1 cellular context compared by ENCODE assay signal in genomic region chr2:54534625-54535024, GRCh38.
TF ChIP-seq lines count a peak whose summit lies in the region.

No MANE protein-coding gene starts in this region.

TF ChIP-seq in A549, 52 proteins besides CTCF, POLR2A, EP300 and RAD21:
- TF ChIP-seq HOXB5 (CRISPR knock-in tag; IDR thresholded peaks at IDR 0.05): no peak
- TF ChIP-seq CBX2 (IDR thresholded peaks at IDR 0.05; ENCODE audit: borderline replicate concordance, low read depth): no peak
- no peak for TF ChIP-seq TP53 (CRISPR knock-in tag; IDR thresholded peaks at IDR 0.05)
- no peak for TF ChIP-seq ZSCAN20 (CRISPR knock-in tag; IDR thresholded peaks at IDR 0.05)
- no peak for TF ChIP-seq ZC3H11A (IDR thresholded peaks at IDR 0.05)
- no peak for TF ChIP-seq MAZ (IDR thresholded peaks at IDR 0.05; ENCODE audit: borderline replicate concordance, low read depth, low read length)
- no peak for TF ChIP-seq PHF8 (IDR thresholded peaks at IDR 0.05; ENCODE audit: borderline replicate concordance, low read depth)
- no peak for TF ChIP-seq HEYL (CRISPR knock-in tag; IDR thresholded peaks at IDR 0.05)
- TF ChIP-seq, protein P1, sequence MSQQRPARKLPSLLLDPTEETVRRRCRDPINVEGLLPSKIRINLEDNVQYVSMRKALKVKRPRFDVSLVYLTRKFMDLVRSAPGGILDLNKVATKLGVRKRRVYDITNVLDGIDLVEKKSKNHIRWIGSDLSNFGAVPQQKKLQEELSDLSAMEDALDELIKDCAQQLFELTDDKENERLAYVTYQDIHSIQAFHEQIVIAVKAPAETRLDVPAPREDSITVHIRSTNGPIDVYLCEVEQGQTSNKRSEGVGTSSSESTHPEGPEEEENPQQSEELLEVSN (IDR thresholded peaks at IDR 0.05; ENCODE audit: borderline replicate concordance, low read depth): no peak
- no peak for TF ChIP-seq EHF (CRISPR knock-in tag; IDR thresholded peaks at IDR 0.05)
- no peak for TF ChIP-seq HMGXB4 (CRISPR knock-in tag; IDR thresholded peaks at IDR 0.05; ENCODE audit: borderline replicate concordance)
- no peak for TF ChIP-seq RFX5 (IDR thresholded peaks at IDR 0.05)
- no peak for TF ChIP-seq FOXS1 (CRISPR knock-in tag; IDR thresholded peaks at IDR 0.05)
- no peak for TF ChIP-seq SMC3 (IDR thresholded peaks at IDR 0.05)
- no peak for TF ChIP-seq RCOR1 (IDR thresholded peaks at IDR 0.05; ENCODE audit: low read depth, low read length)
- TF ChIP-seq, protein P2, sequence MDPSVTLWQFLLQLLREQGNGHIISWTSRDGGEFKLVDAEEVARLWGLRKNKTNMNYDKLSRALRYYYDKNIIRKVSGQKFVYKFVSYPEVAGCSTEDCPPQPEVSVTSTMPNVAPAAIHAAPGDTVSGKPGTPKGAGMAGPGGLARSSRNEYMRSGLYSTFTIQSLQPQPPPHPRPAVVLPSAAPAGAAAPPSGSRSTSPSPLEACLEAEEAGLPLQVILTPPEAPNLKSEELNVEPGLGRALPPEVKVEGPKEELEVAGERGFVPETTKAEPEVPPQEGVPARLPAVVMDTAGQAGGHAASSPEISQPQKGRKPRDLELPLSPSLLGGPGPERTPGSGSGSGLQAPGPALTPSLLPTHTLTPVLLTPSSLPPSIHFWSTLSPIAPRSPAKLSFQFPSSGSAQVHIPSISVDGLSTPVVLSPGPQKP (IDR thresholded peaks at IDR 0.05; ENCODE audit: low read depth, low read length): no peak
- TF ChIP-seq FOSL2 (IDR thresholded peaks at IDR 0.05): no peak
- TF ChIP-seq FOSL2 (CRISPR knock-in tag; IDR thresholded peaks at IDR 0.05): no peak
